ENCODE assay signal across 8 cellular contexts in genomic region chr16:67428146-67428731, GRCh38. TPM values are rescaled to one million over a fixed set of nuclear protein-coding genes. Genes with fewer than 3 reads are reported as not detected.
DNase-seq lines count a peak whose midpoint lies in the region; ATAC-seq and TF ChIP-seq lines count a peak whose summit lies in the region.

No MANE protein-coding gene starts in this region.

- DNase-seq in AG04450 (ENCODE audit: low read depth, low spot score) (no peak), NCI-H2196 (lab: John Stamatoyannopoulos, UW; ENCODE audit: unreplicated experiment) (peak; percentile 69), cerebellum (ENCODE audit: low spot score) (peak; percentile 85), T1000 (lab: John Stamatoyannopoulos, UW) (no peak)
- DNase-seq in activated CD4-positive, alpha-beta T cell treated with anti-CD3 and anti-CD28 coated beads for 1 hour: peak; percentile 24
- peak; percentile 13 for DNase-seq in stimulated activated CD8-positive, alpha-beta memory T cell treated with anti-CD3 and anti-CD28 coated beads, Interleukin-15, amount 100 ng/mL, for 1 hour (ENCODE audit: low read depth)

- H3K36me3 ChIP-seq in liver (ENCODE audit: control insufficient read depth in 4 of 4, insufficient read depth in 3 of 4, low read depth in 1 of 4, low read length in 3 of 4): no peaks in the 10 kb centered on the region

- POLR2A ChIA-PET in AG04450 (lab: Yijun Ruan, JAX): interaction anchor here (0.8 to 1.1 kb wide), 5 partner anchors 18 to 168 kb away, joined by 3 to 6 read pairs (median 3); partner anchors contain the start of gene ATP6V0D1

- peak; percentile 95 for TF ChIP-seq CTCF in AG04450 (IDR thresholded peaks at IDR 0.05; ENCODE audit: low read depth, low read length)
- peak; percentile 76 for TF ChIP-seq CTCF in liver (IDR thresholded peaks at IDR 0.05; ENCODE audit: low read depth, low read length, missing input control)

- H3K27me3 ChIP-seq in AG04450 (ENCODE audit: control insufficient read depth, insufficient read depth, low read length): peaks cover 56% of the 10 kb centered on the region
- H3K27me3 ChIP-seq in liver (ENCODE audit: control insufficient read depth in 4 of 4, insufficient read depth in 4 of 4, low read length in 3 of 4): peaks cover 0 to 4% (median 0%) of the 10 kb centered on the region in 4 donors

- CTCF ChIA-PET in AG04450 (lab: Charles Lee): interaction anchor here (0.6 to 6.7 kb wide), 25 partner anchors 8 to 168 kb away, joined by 3 to 154 read pairs (median 7); partner anchors contain the start of genes ATP6V0D1 and ZDHHC1

- H3K27ac ChIP-seq in AG04450 (ENCODE audit: low read depth, low read length) (no peak overlapping the region), liver (ENCODE audit: low read depth in 1 of 2, low read length in 2 of 2) (no peak overlapping the region)

- peaks cover 13 to 42% (median 38%) of the 10 kb centered on the region in 4 donors for H3K4me1 ChIP-seq in liver (ENCODE audit: control insufficient read depth in 4 of 4, insufficient read depth in 4 of 4, low read length in 3 of 4)

- peak; percentile 91 to 93 for TF ChIP-seq RAD21 in liver (IDR thresholded peaks at IDR 0.05)

- H3K9ac ChIP-seq in liver (ENCODE audit: low read depth in 1 of 2, low read length in 2 of 2): no peak overlapping the region

- H3K9me3 ChIP-seq in AG04450 (ENCODE audit: control insufficient read depth, insufficient read depth, low read length): no peaks in the 10 kb centered on the region
- H3K9me3 ChIP-seq in liver (ENCODE audit: control insufficient read depth in 4 of 4, low read length in 3 of 4): no peaks in the 10 kb centered on the region

- ATAC-seq in GM18868 (IDR thresholded peaks at IDR 0.05; ENCODE audit: unreplicated experiment): peak; percentile 48

- WGBS in liver: 15% methylated on average over 11 of the region's 11 CpGs

- H3K4me3 ChIP-seq in AG04450 (ENCODE audit: low read depth, low read length) (no peak overlapping the region), liver (ENCODE audit: low read depth in 1 of 3, low read length in 3 of 3) (no peak overlapping the region)

TF ChIP-seq in liver, 16 proteins besides CTCF, POLR2A, EP300 and RAD21:
- TF ChIP-seq SP1 (IDR thresholded peaks at IDR 0.05) (no peak), MAX (IDR thresholded peaks at IDR 0.05) (no peak), REST (IDR thresholded peaks at IDR 0.05) (no peak), JUND (IDR thresholded peaks at IDR 0.05) (no peak), FOXA2 (IDR thresholded peaks at IDR 0.05) (no peak), TAF1 (conservative IDR thresholded peaks at IDR 0.05) (no peak), HNF4A (conservative IDR thresholded peaks at IDR 0.05) (no peak), EGR1 (IDR thresholded peaks at IDR 0.05; ENCODE audit: low read depth in 2 of 2) (no peak)

RNA-seq across cellular contexts. Expression of gene HSD11B2, which starts 2.7 kb away (rescaled TPM):
- polyA plus RNA-seq in AG04450 (2011; rRNA removed): 0.07 TPM in 1 of 2 replicates, not detected in the other
- not detected in 2 replicates for polyA minus RNA-seq in AG04450 (2011; rRNA and poly(A)+ RNA removed)
- 11.4 TPM for total RNA-seq in cerebellum
- 1 to 10 TPM in 1 of 2 donors, under 1 TPM in 1; 0.51 to 6.7 TPM for total RNA-seq in liver
- polyA plus RNA-seq in liver: 1 to 10 TPM; 1.8 to 2.7 TPM

RNA-seq across cellular contexts. Expression of gene ZDHHC1, which starts 12.0 kb away (rescaled TPM):
- polyA plus RNA-seq in AG04450 (2011; rRNA removed) (1.9 and 2.7 TPM in 2 replicates), liver (1 to 10 TPM in 1 of 2 donors, under 1 TPM in 1; 0.53 to 1.6 TPM)
- 2.6 and 4.6 TPM in 2 replicates for polyA minus RNA-seq in AG04450 (2011; rRNA and poly(A)+ RNA removed)
- total RNA-seq in cerebellum (6.8 TPM), liver (1 to 10 TPM in 1 of 2 donors, under 1 TPM in 1; 0.33 to 1.6 TPM)

RNA-seq across cellular contexts. Expression of gene TPPP3, which starts 34.9 kb away (rescaled TPM):
- polyA plus RNA-seq in AG04450 (2011; rRNA removed): 1.5 TPM in 2 replicates
- polyA minus RNA-seq in AG04450 (2011; rRNA and poly(A)+ RNA removed): 0.70 TPM in 1 of 2 replicates, not detected in the other
- 7.3 TPM for total RNA-seq in cerebellum
- under 1 TPM; 0.28 to 0.84 TPM for total RNA-seq in liver
- under 1 TPM; 0.35 to 0.75 TPM for polyA plus RNA-seq in liver

RNA-seq across cellular contexts. Expression of gene ATP6V0D1, which starts 52.7 kb away (rescaled TPM):
- polyA plus RNA-seq in AG04450 (2011; rRNA removed): 101 and 121 TPM in 2 replicates
- polyA minus RNA-seq in AG04450 (2011; rRNA and poly(A)+ RNA removed): 164 and 206 TPM in 2 replicates
- total RNA-seq in cerebellum: 74.9 TPM
- total RNA-seq in liver: 10 to 100 TPM; 73.2 to 80.2 TPM
- polyA plus RNA-seq in liver: 10 to 100 TPM; 47.6 to 59.9 TPM

RNA-seq across cellular contexts. Expression of gene AGRP, which starts 55.1 kb away (rescaled TPM):
- polyA plus RNA-seq in AG04450 (2011; rRNA removed) (not detected in 2 replicates), liver (under 1 TPM; 0.18 to 0.50 TPM)
- not detected in 2 replicates for polyA minus RNA-seq in AG04450 (2011; rRNA and poly(A)+ RNA removed)
- total RNA-seq in cerebellum (not detected), liver (not detected)

Comparison
In these comparisons a context has a peak if more than half of its experiments do, and no peak if none do; other contexts are left out.
1. DNase-seq: peak in NCI-H2196 (single experiment), activated CD4-positive, alpha-beta T cell treated with anti-CD3 and anti-CD28 coated beads for 1 hour (single experiment), cerebellum (single experiment) and stimulated activated CD8-positive, alpha-beta memory T cell treated with anti-CD3 and anti-CD28 coated beads, Interleukin-15, amount 100 ng/mL, for 1 hour (single experiment); none in AG04450 (single experiment) and T1000 (single experiment).